1 cellular context compared by ENCODE assay signal in the genomic region with DNA sequence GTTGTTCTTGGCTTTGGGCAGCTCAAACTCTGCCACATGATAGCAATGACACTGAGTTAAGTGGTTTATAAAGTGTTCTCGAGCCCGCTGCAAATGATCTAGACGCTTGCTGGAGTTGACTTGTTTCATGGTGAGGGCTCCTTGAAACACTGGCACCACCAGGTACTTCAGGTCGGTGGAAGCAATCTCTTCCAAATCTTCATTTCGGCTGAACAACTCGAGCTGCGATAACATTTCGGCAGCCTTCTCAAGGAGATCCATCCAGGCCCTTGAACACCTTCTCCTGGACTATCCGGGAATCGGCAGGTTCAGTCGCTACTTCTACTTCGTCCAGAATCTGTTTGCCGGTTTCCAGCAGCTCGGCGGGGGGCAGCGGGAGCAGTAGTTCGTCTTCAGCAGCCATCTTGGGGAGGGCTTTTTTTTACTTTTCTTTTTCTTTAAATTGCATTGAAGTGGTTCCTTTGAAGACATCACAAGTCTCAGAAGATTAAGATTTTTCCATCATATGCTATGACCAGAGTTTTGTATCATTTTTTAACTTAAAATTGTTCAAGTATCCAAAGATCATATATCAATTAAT.
TF ChIP-seq lines count a peak whose summit lies in the region.

No MANE protein-coding gene starts in this region.

TF ChIP-seq in GM23338, 12 proteins besides CTCF, POLR2A, EP300 and RAD21 (continued from another document):
- TF ChIP-seq, protein P1, sequence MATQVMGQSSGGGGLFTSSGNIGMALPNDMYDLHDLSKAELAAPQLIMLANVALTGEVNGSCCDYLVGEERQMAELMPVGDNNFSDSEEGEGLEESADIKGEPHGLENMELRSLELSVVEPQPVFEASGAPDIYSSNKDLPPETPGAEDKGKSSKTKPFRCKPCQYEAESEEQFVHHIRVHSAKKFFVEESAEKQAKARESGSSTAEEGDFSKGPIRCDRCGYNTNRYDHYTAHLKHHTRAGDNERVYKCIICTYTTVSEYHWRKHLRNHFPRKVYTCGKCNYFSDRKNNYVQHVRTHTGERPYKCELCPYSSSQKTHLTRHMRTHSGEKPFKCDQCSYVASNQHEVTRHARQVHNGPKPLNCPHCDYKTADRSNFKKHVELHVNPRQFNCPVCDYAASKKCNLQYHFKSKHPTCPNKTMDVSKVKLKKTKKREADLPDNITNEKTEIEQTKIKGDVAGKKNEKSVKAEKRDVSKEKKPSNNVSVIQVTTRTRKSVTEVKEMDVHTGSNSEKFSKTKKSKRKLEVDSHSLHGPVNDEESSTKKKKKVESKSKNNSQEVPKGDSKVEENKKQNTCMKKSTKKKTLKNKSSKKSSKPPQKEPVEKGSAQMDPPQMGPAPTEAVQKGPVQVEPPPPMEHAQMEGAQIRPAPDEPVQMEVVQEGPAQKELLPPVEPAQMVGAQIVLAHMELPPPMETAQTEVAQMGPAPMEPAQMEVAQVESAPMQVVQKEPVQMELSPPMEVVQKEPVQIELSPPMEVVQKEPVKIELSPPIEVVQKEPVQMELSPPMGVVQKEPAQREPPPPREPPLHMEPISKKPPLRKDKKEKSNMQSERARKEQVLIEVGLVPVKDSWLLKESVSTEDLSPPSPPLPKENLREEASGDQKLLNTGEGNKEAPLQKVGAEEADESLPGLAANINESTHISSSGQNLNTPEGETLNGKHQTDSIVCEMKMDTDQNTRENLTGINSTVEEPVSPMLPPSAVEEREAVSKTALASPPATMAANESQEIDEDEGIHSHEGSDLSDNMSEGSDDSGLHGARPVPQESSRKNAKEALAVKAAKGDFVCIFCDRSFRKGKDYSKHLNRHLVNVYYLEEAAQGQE (IDR thresholded peaks at IDR 0.05; ENCODE audit: unreplicated experiment), result no peak
TF ChIP-seq in GM23338: peak in this region for 0.
